Comparison of ENCODE assay signal across 13 cellular contexts in the genomic region with DNA sequence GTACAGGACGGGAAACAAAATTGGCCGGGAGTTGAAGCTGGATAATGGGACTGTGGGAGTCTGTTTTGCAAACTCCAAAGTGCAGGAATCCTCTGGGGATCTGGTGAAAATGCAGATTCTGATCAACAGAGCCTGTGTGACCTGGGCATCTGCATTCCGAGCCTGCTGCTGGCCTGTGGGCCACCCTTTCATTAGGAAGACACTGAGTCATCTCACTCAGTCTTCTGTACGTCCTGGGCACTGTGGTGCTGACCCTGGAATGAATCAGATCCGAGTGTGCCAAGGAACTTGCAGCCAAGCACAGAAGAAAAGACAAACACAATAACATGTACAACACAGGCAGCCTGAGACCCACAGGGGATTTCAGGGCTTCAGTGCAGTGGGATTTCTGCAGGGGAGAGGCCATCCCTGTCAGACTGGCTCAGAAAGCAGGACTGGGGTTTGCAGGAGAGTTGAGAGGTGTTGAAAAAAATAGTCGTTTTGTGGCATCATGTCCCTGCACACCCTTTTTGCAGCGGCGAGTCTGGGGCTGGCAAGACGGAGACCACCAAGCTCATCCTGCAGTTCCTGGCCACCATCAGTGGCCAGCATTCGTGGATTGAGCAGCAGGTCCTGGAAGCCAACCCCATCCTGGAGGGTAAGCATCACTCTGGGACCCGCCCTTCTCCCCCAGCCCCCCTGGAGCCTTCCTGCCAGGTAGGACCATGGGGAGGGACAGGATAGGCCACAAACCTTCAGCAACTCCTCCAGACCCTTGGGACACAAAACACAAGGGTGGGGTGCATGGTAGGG. TPM values are rescaled to one million over a fixed set of nuclear protein-coding genes. Genes with fewer than 3 reads are reported as not detected.
DNase-seq lines count a peak whose midpoint lies in the region; ATAC-seq and TF ChIP-seq lines count a peak whose summit lies in the region.
"Had no signal": no experiment of that assay in that cellular context is flagged by ENCODE, and none has a peak within 500 bp of the region (broad histone marks: within the 10 kb centered on the region; RNA-seq: fewer than 3 reads in every experiment).

No MANE protein-coding gene starts in this region.

- H3K9ac ChIP-seq in endodermal cell (ENCODE audit: extremely low read depth, low read length, poor library complexity, severe bottlenecking) = no peak overlapping the region

- TF ChIP-seq CTCF in natural killer cell (IDR thresholded peaks at IDR 0.05) (no peak), endodermal cell (conservative IDR thresholded peaks at IDR 0.05) (no peak), left lung (IDR thresholded peaks at IDR 0.05) (no peak)

- H3K4me3 ChIP-seq in endodermal cell (ENCODE audit: low read length) (no peak overlapping the region), left lung (no peak overlapping the region)

- ATAC-seq in natural killer cell (no peak), left lung (peak; percentile 35)
- no peak for ATAC-seq in natural killer cell treated with Interleukin-12 subunit alpha and Interleukin-12 subunit beta and Interleukin-15 and Interleukin-18, amount 100 ng/mL, for 72 hours
- ATAC-seq: naive thymus-derived CD8-positive, alpha-beta T cell had no signal

- H3K9me3 ChIP-seq in endodermal cell (ENCODE audit: control insufficient read depth, low read length) = no peaks in the 10 kb centered on the region
- H3K9me3 ChIP-seq in left lung = no peaks in the 10 kb centered on the region
- H3K9me3 ChIP-seq: BE2C had no signal

- intact Hi-C loops in natural killer cell (cut with micrococcal nuclease) (no loop called here), left lung (cut with DNase I) (no loop called here)

- H3K36me3 Mint-ChIP-seq in natural killer cell = no peaks in the 10 kb centered on the region
- no peaks in the 10 kb centered on the region for H3K36me3 Mint-ChIP-seq in natural killer cell treated with Interleukin-12 subunit alpha and Interleukin-12 subunit beta and Interleukin-15 and Interleukin-18, amount 100 ng/mL, for 72 hours
- no peaks in the 10 kb centered on the region for H3K36me3 Mint-ChIP-seq in endodermal cell (ENCODE audit: low read depth)
- H3K36me3 Mint-ChIP-seq: naive thymus-derived CD8-positive, alpha-beta T cell had no signal

- H3K27ac Mint-ChIP-seq in natural killer cell (no peak overlapping the region), endodermal cell (no peak overlapping the region)
- no peak overlapping the region for H3K27ac Mint-ChIP-seq in natural killer cell treated with Interleukin-12 subunit alpha and Interleukin-12 subunit beta and Interleukin-15 and Interleukin-18, amount 100 ng/mL, for 72 hours
- H3K27ac Mint-ChIP-seq: activated B cell treated with CpG ODN at 0.5 μM for 24 hours; naive thymus-derived CD8-positive, alpha-beta T cell had no signal

- WGBS in endodermal cell (ENCODE audit: insufficient coverage in 1 of 2, insufficient read length in 1 of 2), 2 experiments = 90 to 94% methylated on average over 8 to 11 of the region's 11 CpGs

- no peaks in the 10 kb centered on the region for H3K9me3 Mint-ChIP-seq in natural killer cell
- H3K9me3 Mint-ChIP-seq in natural killer cell treated with Interleukin-12 subunit alpha and Interleukin-12 subunit beta and Interleukin-15 and Interleukin-18, amount 100 ng/mL, for 72 hours = no peaks in the 10 kb centered on the region
- no peaks in the 10 kb centered on the region for H3K9me3 Mint-ChIP-seq in endodermal cell
- H3K9me3 Mint-ChIP-seq: activated B cell treated with CpG ODN at 0.5 μM for 24 hours; naive thymus-derived CD8-positive, alpha-beta T cell had no signal

- H3K4me1 ChIP-seq in endodermal cell (ENCODE audit: control insufficient read depth, insufficient read depth, low read length) (no peaks in the 10 kb centered on the region), left lung (no peaks in the 10 kb centered on the region)
- H3K4me1 ChIP-seq: BE2C had no signal

- DNase-seq in natural killer cell (peak; percentile 4), endodermal cell (peak; percentile 33), left lung (no peak), RPMI8226 (no peak), GF-D8 (lab: John Stamatoyannopoulos, UW) (no peak), Kasumi-1 (lab: John Stamatoyannopoulos, UW) (no peak), activated T-cell treated with anti-CD3 and anti-CD28 coated beads for 4 hours (no peak)
- no peak for DNase-seq in natural killer cell treated with Interleukin-12 subunit alpha and Interleukin-12 subunit beta and Interleukin-15 and Interleukin-18, amount 100 ng/mL, for 72 hours (ENCODE audit: low spot score)
- DNase-seq: activated B cell treated with CpG ODN at 0.5 μM for 24 hours; BE2C; naive thymus-derived CD8-positive, alpha-beta T cell; NCI-H1105 treated with DMSO at 0.1 percent for 48 hours; stimulated activated CD4-positive, alpha-beta T cell treated with anti-CD3 and anti-CD28 coated beads, Interleukin-4, amount 100 ng/mL, for 4 hours had no signal

- no peak overlapping the region for H3K27ac ChIP-seq in endodermal cell (ENCODE audit: low read depth, low read length)
- H3K27ac ChIP-seq in left lung = no peak overlapping the region

- H3K4me3 Mint-ChIP-seq in natural killer cell (no peak overlapping the region), endodermal cell (no peak overlapping the region)
- no peak overlapping the region for H3K4me3 Mint-ChIP-seq in natural killer cell treated with Interleukin-12 subunit alpha and Interleukin-12 subunit beta and Interleukin-15 and Interleukin-18, amount 100 ng/mL, for 72 hours
- H3K4me3 Mint-ChIP-seq: activated B cell treated with CpG ODN at 0.5 μM for 24 hours; naive thymus-derived CD8-positive, alpha-beta T cell had no signal

- H3K27me3 Mint-ChIP-seq in natural killer cell (ENCODE audit: low read depth in 2 of 2) (peaks cover 0 to 2% of the 10 kb centered on the region in 2 donors), endodermal cell (ENCODE audit: insufficient read depth) (no peaks in the 10 kb centered on the region)
- H3K27me3 Mint-ChIP-seq in natural killer cell treated with Interleukin-12 subunit alpha and Interleukin-12 subunit beta and Interleukin-15 and Interleukin-18, amount 100 ng/mL, for 72 hours = peaks cover 3 to 10% of the 10 kb centered on the region in 2 donors
- H3K27me3 Mint-ChIP-seq: activated B cell treated with CpG ODN at 0.5 μM for 24 hours had no signal

- no peaks in the 10 kb centered on the region for H3K27me3 ChIP-seq in endodermal cell (ENCODE audit: control insufficient read depth, insufficient read depth, low read length, poor library complexity, severe bottlenecking)
- no peaks in the 10 kb centered on the region for H3K27me3 ChIP-seq in left lung
- H3K27me3 ChIP-seq: BE2C had no signal

- H3K36me3 ChIP-seq in endodermal cell (ENCODE audit: control insufficient read depth, insufficient read depth, low read length) = no peaks in the 10 kb centered on the region
- no peaks in the 10 kb centered on the region for H3K36me3 ChIP-seq in left lung
- H3K36me3 ChIP-seq: BE2C had no signal

- H3K4me1 Mint-ChIP-seq in natural killer cell (no peaks in the 10 kb centered on the region), endodermal cell (peaks cover 7% of the 10 kb centered on the region)
- no peaks in the 10 kb centered on the region for H3K4me1 Mint-ChIP-seq in natural killer cell treated with Interleukin-12 subunit alpha and Interleukin-12 subunit beta and Interleukin-15 and Interleukin-18, amount 100 ng/mL, for 72 hours (ENCODE audit: low read depth in 2 of 2)

RNA-seq across cellular contexts. Expression of gene MYO7B, which starts 34.0 kb away (rescaled TPM):
- under 1 TPM; 0.14 to 0.45 (median 0.25) TPM for total RNA-seq in natural killer cell
- not detected for total RNA-seq in natural killer cell treated with Interleukin-12 subunit alpha and Interleukin-12 subunit beta and Interleukin-15 and Interleukin-18, amount 100 ng/mL, for 72 hours
- under 1 TPM in 1 of 2 donors, not detected in 1; 0.11 TPM for total RNA-seq in endodermal cell
- polyA plus RNA-seq in endodermal cell (2013, experiment 1 of 2) = not detected
- not detected for polyA plus RNA-seq in endodermal cell (2013, experiment 2 of 2)
- 1 to 10 TPM in 1 of 2 donors, under 1 TPM in 1; 0.61 to 2.4 TPM for total RNA-seq in left lung

RNA-seq across cellular contexts. Expression of gene IWS1, which starts 43.2 kb away (rescaled TPM):
- 10 to 100 TPM; 21.7 to 27.1 (median 23.9) TPM for total RNA-seq in natural killer cell
- 10 to 100 TPM; 45.3 to 49.5 TPM for total RNA-seq in natural killer cell treated with Interleukin-12 subunit alpha and Interleukin-12 subunit beta and Interleukin-15 and Interleukin-18, amount 100 ng/mL, for 72 hours
- 100 to 1,000 TPM in 1 of 2 donors, 10 to 100 TPM in 1; 91.4 to 107 TPM for total RNA-seq in endodermal cell
- polyA plus RNA-seq in endodermal cell (2013, experiment 1 of 2) = 77.9 TPM
- polyA plus RNA-seq in endodermal cell (2013, experiment 2 of 2) = 85.8 TPM
- 10 to 100 TPM; 37.2 to 37.5 TPM for total RNA-seq in left lung

Comparison
In these comparisons a context has a peak if more than half of its experiments do, and no peak if none do; other contexts are left out.
1. DNase-seq: peak in natural killer cell (single experiment) and endodermal cell (single experiment); none in natural killer cell treated with Interleukin-12 subunit alpha and Interleukin-12 subunit beta and Interleukin-15 and Interleukin-18, amount 100 ng/mL, for 72 hours (single experiment), left lung (0 of 2), RPMI8226 (single experiment), GF-D8 (single experiment), Kasumi-1 (0 of 2) and activated T-cell treated with anti-CD3 and anti-CD28 coated beads for 4 hours (single experiment).